27 cellular contexts compared by ENCODE assay signal in the genomic region with DNA sequence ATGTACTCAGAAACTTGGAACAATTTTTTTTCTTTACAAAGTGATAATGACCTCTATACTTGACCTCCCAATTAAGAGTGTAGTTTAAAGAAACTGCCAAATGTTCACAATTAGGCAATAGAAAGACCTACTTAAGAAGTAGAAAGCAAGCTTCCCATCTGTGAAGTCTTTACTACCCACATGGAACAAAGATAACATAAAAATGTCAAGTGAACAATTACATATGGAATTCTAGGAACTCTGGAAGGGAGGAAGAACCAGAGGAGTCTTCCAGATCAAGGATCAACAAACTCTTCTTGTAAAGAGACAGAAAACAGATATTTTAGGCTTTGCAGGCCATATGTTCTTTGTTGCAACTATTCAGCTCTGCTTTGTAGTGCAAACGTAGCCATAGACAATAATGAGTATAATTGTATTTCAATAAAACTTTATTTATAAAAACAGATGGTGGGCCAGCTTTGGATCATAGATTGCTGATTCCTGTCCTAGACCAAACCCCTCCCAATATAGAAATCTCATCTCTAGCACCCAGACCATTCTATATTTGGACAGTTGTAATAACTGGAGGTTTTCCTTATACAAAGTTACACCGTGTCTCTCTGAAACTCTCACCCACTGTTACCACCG.
"Had no signal": no experiment of that assay in that cellular context is flagged by ENCODE, and none has a peak within 500 bp of the region (broad histone marks: within the 10 kb centered on the region; RNA-seq: fewer than 3 reads in every experiment).

No MANE protein-coding gene starts in this region.

- H3K27me3 Mint-ChIP-seq: activated CD8-positive, alpha-beta memory T cell treated with anti-CD3 and anti-CD28 coated beads, Interleukin-2, amount 10 ng/mL, durations not matched to agents 7 days and 5 days; activated CD8-positive, alpha-beta T cell treated with anti-CD3 and anti-CD28 coated beads for 36 hours; activated naive CD4-positive, alpha-beta T cell treated with anti-CD3 and anti-CD28 coated beads, Interleukin-2, amount 50 U/mL, for 24 hours; progenitor cell of endocrine pancreas; T-cell had no signal

- H3K27ac ChIP-seq: brain microvascular endothelial cell, gastroesophageal sphincter, heart left ventricle, spleen, WERI-Rb-1 had no signal

- H3K36me3 ChIP-seq: brain microvascular endothelial cell, gastroesophageal sphincter, heart left ventricle, spleen, WERI-Rb-1 had no signal

- H3K36me3 Mint-ChIP-seq: activated CD8-positive, alpha-beta memory T cell treated with anti-CD3 and anti-CD28 coated beads, Interleukin-2, amount 10 ng/mL, durations not matched to agents 7 days and 5 days; activated naive CD4-positive, alpha-beta T cell treated with anti-CD3 and anti-CD28 coated beads, Interleukin-2, amount 50 U/mL, for 24 hours; mesothelial cell of epicardium; natural killer cell; T-cell had no signal

- FAIRE-seq: kidney, TTC549 had no signal

- H3K9me3 Mint-ChIP-seq: activated CD8-positive, alpha-beta T cell treated with anti-CD3 and anti-CD28 coated beads for 36 hours; activated naive CD4-positive, alpha-beta T cell treated with anti-CD3 and anti-CD28 coated beads, Interleukin-2, amount 50 U/mL, for 24 hours; mesothelial cell of epicardium; natural killer cell; T-cell; T-helper 2 cell treated with Interferon-gamma antibody and Interleukin-4, amounts not matched to agents 5 μg/mL and 100 μg/mL, for 36 hours had no signal

- H3K4me3 ChIP-seq: gastroesophageal sphincter, heart left ventricle, spleen had no signal

- H3K4me1 Mint-ChIP-seq: activated CD4-positive, alpha-beta T cell treated with anti-CD3 and anti-CD28 coated beads, Interleukin-2, amount 10 ng/mL, durations not matched to agents 7 days and 5 days; activated CD8-positive, alpha-beta memory T cell treated with anti-CD3 and anti-CD28 coated beads, Interleukin-2, amount 10 ng/mL, durations not matched to agents 7 days and 5 days; activated naive CD4-positive, alpha-beta T cell treated with anti-CD3 and anti-CD28 coated beads, Interleukin-2, amount 50 U/mL, for 24 hours; natural killer cell; T-cell had no signal

- H3K4me1 ChIP-seq: spleen had no signal

- H3K9me3 ChIP-seq: gastroesophageal sphincter had no signal

- ATAC-seq: activated CD8-positive, alpha-beta memory T cell treated with anti-CD3 and anti-CD28 coated beads, Interleukin-2, amount 10 ng/mL, durations not matched to agents 7 days and 5 days; activated CD8-positive, alpha-beta T cell treated with anti-CD3 and anti-CD28 coated beads for 36 hours; gastroesophageal sphincter; left lobe of liver; natural killer cell; T-cell had no signal

- H3K4me3 Mint-ChIP-seq: activated CD4-positive, alpha-beta T cell treated with anti-CD3 and anti-CD28 coated beads, Interleukin-2, amount 10 ng/mL, durations not matched to agents 7 days and 5 days; activated CD8-positive, alpha-beta memory T cell treated with anti-CD3 and anti-CD28 coated beads, Interleukin-2, amount 10 ng/mL, durations not matched to agents 7 days and 5 days; activated CD8-positive, alpha-beta T cell treated with anti-CD3 and anti-CD28 coated beads for 36 hours; activated naive CD4-positive, alpha-beta T cell treated with anti-CD3 and anti-CD28 coated beads, Interleukin-2, amount 50 U/mL, for 24 hours; mesothelial cell of epicardium; natural killer cell; T-cell; T-helper 2 cell treated with Interferon-gamma antibody and Interleukin-4, amounts not matched to agents 5 μg/mL and 100 μg/mL, for 36 hours had no signal

- DNase-seq: activated CD4-positive, alpha-beta T cell treated with anti-CD3 and anti-CD28 coated beads, Interleukin-2, amount 10 ng/mL, durations not matched to agents 7 days and 5 days; activated CD4-positive, CD25-positive, alpha-beta regulatory T cell treated with anti-CD3 and anti-CD28 coated beads, Interleukin-2, amount 50 U/mL, for 72 hours; activated CD8-positive, alpha-beta memory T cell treated with anti-CD3 and anti-CD28 coated beads, Interleukin-2, amount 10 ng/mL, durations not matched to agents 7 days and 5 days; activated CD8-positive, alpha-beta T cell treated with anti-CD3 and anti-CD28 coated beads for 36 hours; activated gamma-delta T cell treated with Interleukin-2 at 50 U/mL for 16 hours; aorta; brain microvascular endothelial cell; central memory CD4-positive, alpha-beta T cell; dermis blood vessel endothelial cell; effector CD8-positive, alpha-beta T cell; heart left ventricle; kidney; mammary epithelial cell; natural killer cell; retina; spleen; stimulated activated CD4-positive, alpha-beta T cell treated with anti-CD3 and anti-CD28 coated beads, Interleukin-4, amount 100 ng/mL, for 24 hours; stimulated activated naive CD4-positive, alpha-beta T cell treated with Interleukin-2 at 50 U/mL for 16 hours; T-cell; WERI-Rb-1 had no signal

- H3K27ac Mint-ChIP-seq: activated CD4-positive, alpha-beta T cell treated with anti-CD3 and anti-CD28 coated beads, Interleukin-2, amount 10 ng/mL, durations not matched to agents 7 days and 5 days; activated CD8-positive, alpha-beta memory T cell treated with anti-CD3 and anti-CD28 coated beads, Interleukin-2, amount 10 ng/mL, durations not matched to agents 7 days and 5 days; activated CD8-positive, alpha-beta T cell treated with anti-CD3 and anti-CD28 coated beads for 36 hours; activated naive CD4-positive, alpha-beta T cell treated with anti-CD3 and anti-CD28 coated beads, Interleukin-2, amount 50 U/mL, for 24 hours; mesothelial cell of epicardium; natural killer cell; progenitor cell of endocrine pancreas; T-cell; T-helper 2 cell treated with Interferon-gamma antibody and Interleukin-4, amounts not matched to agents 5 μg/mL and 100 μg/mL, for 36 hours had no signal

- H3K27me3 ChIP-seq: brain microvascular endothelial cell, gastroesophageal sphincter, heart left ventricle, spleen had no signal
